Comparison of ENCODE assay signal across 24 cellular contexts in genomic region chr5:66354407-66354806, GRCh38.
"Had no signal": no experiment of that assay in that cellular context is flagged by ENCODE, and none has a peak within 500 bp of the region (broad histone marks: within the 10 kb centered on the region; RNA-seq: fewer than 3 reads in every experiment).

No MANE protein-coding gene starts in this region.

- H3K27me3 ChIP-seq: adrenal gland, SJSA1 had no signal

- ATAC-seq: activated CD4-positive, alpha-beta T cell treated with anti-CD3 and anti-CD28 coated beads for 36 hours; activated CD8-positive, alpha-beta T cell treated with anti-CD3 and anti-CD28 coated beads, Interleukin-2, amount 10 ng/mL, durations not matched to agents 7 days and 5 days; Panc1; T-helper 17 cell had no signal

- H3K36me3 ChIP-seq: adrenal gland, SJSA1, WERI-Rb-1 had no signal

- H3K27ac Mint-ChIP-seq: activated CD4-positive, alpha-beta T cell treated with anti-CD3 and anti-CD28 coated beads for 36 hours; activated CD8-positive, alpha-beta T cell treated with anti-CD3 and anti-CD28 coated beads, Interleukin-2, amount 10 ng/mL, durations not matched to agents 7 days and 5 days; activated naive CD8-positive, alpha-beta T cell treated with anti-CD3 and anti-CD28 coated beads, Interleukin-2, amount 10 ng/mL, durations not matched to agents 7 days and 5 days; T-helper 17 cell had no signal

- DNase-seq: activated CD4-positive, alpha-beta T cell treated with anti-CD3 and anti-CD28 coated beads for 36 hours; activated CD8-positive, alpha-beta memory T cell treated with anti-CD3 and anti-CD28 coated beads, Interleukin-2, amount 50 U/mL, for 48 hours; activated CD8-positive, alpha-beta T cell treated with anti-CD3 and anti-CD28 coated beads, Interleukin-2, amount 10 ng/mL, durations not matched to agents 7 days and 5 days; activated naive CD4-positive, alpha-beta T cell treated with anti-CD3 and anti-CD28 coated beads, Interleukin-2, amount 50 U/mL, for 16 hours; activated naive CD8-positive, alpha-beta T cell treated with anti-CD3 and anti-CD28 coated beads, Interleukin-2, amount 10 ng/mL, durations not matched to agents 7 days and 5 days; activated T-cell treated with anti-CD3 and anti-CD28 coated beads, Interleukin-2, amount 50 U/mL, for 1 hour; adrenal gland; anterior cingulate cortex; cerebellar nuclear complex; Karpas-422; NCI-H1048; NCI-H146; NCI-H187 treated with DMSO at 0.1 percent for 48 hours; NCI-H2081 treated with DMSO at 0.1 percent for 48 hours; NCI-H446; NCI-H524; NCI-H748 treated with DMSO at 0.1 percent for 48 hours; Right ventricle myocardium superior; T-helper 17 cell; T-helper 9 cell; WERI-Rb-1 had no signal

- H3K36me3 Mint-ChIP-seq: activated naive CD8-positive, alpha-beta T cell treated with anti-CD3 and anti-CD28 coated beads, Interleukin-2, amount 10 ng/mL, durations not matched to agents 7 days and 5 days had no signal

- H3K4me1 Mint-ChIP-seq: activated CD4-positive, alpha-beta T cell treated with anti-CD3 and anti-CD28 coated beads for 36 hours had no signal

- H3K9me3 ChIP-seq: adrenal gland, SJSA1 had no signal

- H3K4me3 Mint-ChIP-seq: activated CD4-positive, alpha-beta T cell treated with anti-CD3 and anti-CD28 coated beads for 36 hours; activated CD8-positive, alpha-beta T cell treated with anti-CD3 and anti-CD28 coated beads, Interleukin-2, amount 10 ng/mL, durations not matched to agents 7 days and 5 days; activated naive CD8-positive, alpha-beta T cell treated with anti-CD3 and anti-CD28 coated beads, Interleukin-2, amount 10 ng/mL, durations not matched to agents 7 days and 5 days; T-helper 17 cell had no signal

- H3K9me3 Mint-ChIP-seq: activated naive CD8-positive, alpha-beta T cell treated with anti-CD3 and anti-CD28 coated beads, Interleukin-2, amount 10 ng/mL, durations not matched to agents 7 days and 5 days had no signal

- H3K4me3 ChIP-seq: adrenal gland, SJSA1 had no signal

- H3K4me1 ChIP-seq: adrenal gland had no signal

- H3K27ac ChIP-seq: adrenal gland, RWPE1, SJSA1, WERI-Rb-1 had no signal
